In genomic region chr10:93073539-93074136, GRCh38 we compare ENCODE assay signal across 1 cellular context.
TF ChIP-seq lines count a peak whose summit lies in the region.

Gene CYP26A1, plus strand, starts transcription at chr10:93073893. Its CDS starts 42 bp downstream, at chr10:93073935.

TF ChIP-seq in WTC11, 78 proteins besides CTCF, POLR2A, EP300 and RAD21 (continued from another document):
- TF ChIP-seq ARID4B (CRISPR knock-in tag; IDR thresholded peaks at IDR 0.05; ENCODE audit: borderline replicate concordance) (0 out of 2 replicates have a peak, but pooled peaks have one; percentile 30), RORB (CRISPR knock-in tag; IDR thresholded peaks at IDR 0.05) (no peak), HMGXB4 (CRISPR knock-in tag; IDR thresholded peaks at IDR 0.05) (no peak; the same call in 1 of the 2 replicates), PRRX2 (CRISPR knock-in tag; IDR thresholded peaks at IDR 0.05) (no peak), MXD4 (CRISPR knock-in tag; IDR thresholded peaks at IDR 0.05; ENCODE audit: borderline replicate concordance) (no peak), ZNF317 (CRISPR knock-in tag; IDR thresholded peaks at IDR 0.05; ENCODE audit: borderline replicate concordance, low read depth) (no peak), ZNF512 (CRISPR knock-in tag; IDR thresholded peaks at IDR 0.05; ENCODE audit: borderline replicate concordance) (no peak), ZMAT4 (CRISPR knock-in tag; IDR thresholded peaks at IDR 0.05) (no peak), SMAD4 (CRISPR knock-in tag; IDR thresholded peaks at IDR 0.05) (no peak), EMX1 (CRISPR knock-in tag; IDR thresholded peaks at IDR 0.05) (no peak), IRF1 (CRISPR knock-in tag; IDR thresholded peaks at IDR 0.05) (no peak), USF2 (CRISPR knock-in tag; IDR thresholded peaks at IDR 0.05) (0 out of 2 replicates have a peak, but pooled peaks have one; percentile 9), FOXP4 (CRISPR knock-in tag; IDR thresholded peaks at IDR 0.05) (peak; percentile 26; the same call in 1 of the 2 replicates), ATF3 (CRISPR knock-in tag; conservative IDR thresholded peaks at IDR 0.05) (no peak), KAT7 (CRISPR knock-in tag; IDR thresholded peaks at IDR 0.05; ENCODE audit: borderline replicate concordance) (no peak), ATF6 (CRISPR knock-in tag; IDR thresholded peaks at IDR 0.05) (no peak), NFYB (CRISPR knock-in tag; conservative IDR thresholded peaks at IDR 0.05; ENCODE audit: low read depth) (no peak), CBFB (CRISPR knock-in tag; IDR thresholded peaks at IDR 0.05; ENCODE audit: low read depth) (no peak), ZNF138 (CRISPR knock-in tag; conservative IDR thresholded peaks at IDR 0.05) (no peak), JUN (CRISPR knock-in tag; IDR thresholded peaks at IDR 0.05) (no peak), OVOL2 (CRISPR knock-in tag; IDR thresholded peaks at IDR 0.05; ENCODE audit: borderline replicate concordance) (no peak), ZBTB43 (CRISPR knock-in tag; IDR thresholded peaks at IDR 0.05) (no peak), ZBTB21 (CRISPR knock-in tag; IDR thresholded peaks at IDR 0.05; ENCODE audit: borderline replicate concordance) (no peak), GABPB1 (CRISPR knock-in tag; IDR thresholded peaks at IDR 0.05) (no peak)
